In genomic region chr1:112982853-112983539, GRCh38 we compare ENCODE assay signal across 1 cellular context.
TF ChIP-seq lines count a peak whose summit lies in the region.

No MANE protein-coding gene starts in this region.

TF ChIP-seq in H1, 55 proteins besides CTCF, POLR2A, EP300 and RAD21:
- TF ChIP-seq RNF2 (IDR thresholded peaks at IDR 0.05; ENCODE audit: borderline replicate concordance, low read depth, low read length, missing control alignments, poor library complexity, severe bottlenecking) (no peak), CHD1 (IDR thresholded peaks at IDR 0.05; ENCODE audit: low read depth, low read length) (no peak), BACH1 (IDR thresholded peaks at IDR 0.05; ENCODE audit: low read length) (no peak), TEAD4 (IDR thresholded peaks at IDR 0.05; ENCODE audit: low read depth, low read length) (no peak), SIN3A (conservative IDR thresholded peaks at IDR 0.05 in 1 of 2, IDR thresholded peaks at IDR 0.05 in 1 of 2; ENCODE audit: low read depth in 1 of 2, low read length in 2 of 2) (no peak)
